8 cellular contexts compared by ENCODE assay signal in genomic region chr18:42052137-42052708, GRCh38.
A peak's percentile ranks its signal among the peaks of the same experiment; 100 is the strongest.
DNase-seq lines count a peak whose midpoint lies in the region; ATAC-seq, FAIRE-seq and TF ChIP-seq lines count a peak whose summit lies in the region.

No MANE protein-coding gene starts in this region.

- H3K4me2 ChIP-seq in MM.1S (ENCODE audit: low read depth, low read length) (no peak overlapping the region), K562 (ENCODE audit: insufficient read depth, low read length) (no peak overlapping the region)

- intact Hi-C loops in K562 (cut with micrococcal nuclease), result loop anchor here (2.0 to 5.0 kb wide), 3 partner anchors 63 to 1545 kb away; no protein-coding TSS in a partner anchor
- intact Hi-C loops in cardiac septum (cut with DNase I), result loop anchor here (10.0 kb wide), 1 partner anchor 1513 kb away; no protein-coding TSS in a partner anchor

- H3K36me3 ChIP-seq in MM.1S (replicated peaks; ENCODE audit: insufficient read depth, low read length) (no peaks in the 10 kb centered on the region), K562 (ENCODE audit: control insufficient read depth, insufficient read depth, low read length) (peaks cover 4% of the 10 kb centered on the region; the same call in 1 of the 3 replicates)

- ATAC-seq in K562 (no peak), GM19324 (IDR thresholded peaks at IDR 0.05; ENCODE audit: low FRiP score, unreplicated experiment) (no peak)

- no peaks in the 10 kb centered on the region for H3K9me1 ChIP-seq in K562 (ENCODE audit: control insufficient read depth, insufficient read depth, low read length)

- no peaks in the 10 kb centered on the region for H4K20me1 ChIP-seq in MM.1S (ENCODE audit: insufficient read depth, low read length)
- no peaks in the 10 kb centered on the region; the same call in 1 of the 2 replicates for H4K20me1 ChIP-seq in K562 (replicated peaks; ENCODE audit: control insufficient read depth, insufficient read depth, low read length)

- POLR2A ChIA-PET in K562 (lab: Yijun Ruan, JAX), result no interaction called here

- peak; percentile 47 for TF ChIP-seq CTCF in MM.1S (IDR thresholded peaks at IDR 0.05; ENCODE audit: low read length)
- peak in 2 of 3 experiments; percentile 6; a peak in 2 of 6 replicates for TF ChIP-seq CTCF in K562 (IDR thresholded peaks at IDR 0.05 in 2 of 3, conservative IDR thresholded peaks at IDR 0.05 in 1 of 3; ENCODE audit: insufficient read depth in 2 of 3, low read depth in 1 of 3, low read length in 3 of 3)

- H3K27ac ChIP-seq in MM.1S (ENCODE audit: low read length) (no peak overlapping the region), K562 (ENCODE audit: extremely low read depth, low read depth, low read length) (no peak overlapping the region)

- no TSS peak for BruUV-seq in K562 (replicated peaks; lab: Mats Ljungman, UMichigan)

- no peak for TF ChIP-seq RAD21 in K562 (CRISPR knock-in tag; conservative IDR thresholded peaks at IDR 0.05 in 1 of 2, IDR thresholded peaks at IDR 0.05 in 1 of 2)

- TF ChIP-seq EP300 in K562 (IDR thresholded peaks at IDR 0.05; ENCODE audit: low read length), result no peak

- FAIRE-seq in K562 (lab: Jason Lieb, UNC), result no peak

- in situ Hi-C loops in K562 (cut with MboI), result loop anchor here (25.0 kb wide), 1 partner anchor 1210 kb away; no protein-coding TSS in a partner anchor

- H2AFZ ChIP-seq in MM.1S (ENCODE audit: low read length) (no peak overlapping the region), K562 (ENCODE audit: low read depth, low read length) (no peak overlapping the region)

- H3K27me3 ChIP-seq in MM.1S (replicated peaks; ENCODE audit: insufficient read depth, low read length), result no peaks in the 10 kb centered on the region
- H3K27me3 ChIP-seq in K562 (ENCODE audit: control insufficient read depth in 2 of 2, insufficient read depth in 2 of 2, low read length in 2 of 2), result no peaks in the 10 kb centered on the region

- WGBS in K562 (ENCODE audit: insufficient coverage, low coverage, missing lambda C conversion rate), result 63% methylated on average over 3 of the region's 3 CpGs

- H3K4me3 ChIP-seq in MM.1S (ENCODE audit: low read length) (no peak overlapping the region), K562 (no peak overlapping the region)

- H3K9me3 ChIP-seq in MM.1S (replicated peaks; ENCODE audit: insufficient read depth, low read length) (no peaks in the 10 kb centered on the region), K562 (replicated peaks; ENCODE audit: control insufficient read depth, insufficient read depth, low read depth, low read length) (no peaks in the 10 kb centered on the region)

- H3F3A ChIP-seq in MM.1S (ENCODE audit: insufficient read depth, low read length), result no peaks in the 10 kb centered on the region

- 0 out of 2 replicates have a peak, but pooled peaks cover 4% of the 10 kb centered on the region for H3K4me1 ChIP-seq in MM.1S (ENCODE audit: low read length)
- no peaks in the 10 kb centered on the region for H3K4me1 ChIP-seq in K562 (replicated peaks in 1 of 2; ENCODE audit: control insufficient read depth in 2 of 2, insufficient read depth in 2 of 2, low read length in 2 of 2)

- DNase-seq in ELR (ENCODE audit: low read depth), result peak; percentile 63
- DNase-seq in MM.1S, result peak; percentile 33
- DNase-seq in K562 (ENCODE audit: extremely low read depth in 1 of 4, low spot score in 3 of 4), result peak in 1 of 4 experiments; percentile 3
- peak; percentile 22 for DNase-seq in middle frontal gyrus (ENCODE audit: extremely low spot score, low spot score)
- DNase-seq in activated effector memory CD4-positive, alpha-beta T cell treated with anti-CD3 and anti-CD28 coated beads, Interleukin-2, amount 50 U/mL, for 16 hours, result no peak
- DNase-seq in cortex of kidney (lab: John Stamatoyannopoulos, UW), result no peak
- no peak for DNase-seq in cardiac septum (ENCODE audit: low spot score)

- CTCF ChIA-PET in K562 (lab: Yijun Ruan, JAX; ENCODE audit: low intra/inter-chr PET ratio), result interaction anchor here (0.8 to 0.9 kb wide), 2 partner anchors 223 to 1535 kb away, joined by 3 to 5 read pairs; no protein-coding TSS in a partner anchor

- no peak for TF ChIP-seq POLR2A in K562 (conservative IDR thresholded peaks at IDR 0.05)

- H3K9me2 ChIP-seq in MM.1S (replicated peaks; ENCODE audit: insufficient read depth, low read length), result no peaks in the 10 kb centered on the region

- H3K9ac ChIP-seq in MM.1S (ENCODE audit: low read length) (no peak overlapping the region), K562 (ENCODE audit: insufficient read depth in 1 of 2, low read depth in 2 of 2, low read length in 2 of 2) (no peak overlapping the region)

- H3K79me2 ChIP-seq in MM.1S (ENCODE audit: low read length), result no peaks in the 10 kb centered on the region
- no peaks in the 10 kb centered on the region for H3K79me2 ChIP-seq in K562 (ENCODE audit: control insufficient read depth, insufficient read depth, low read length)

TF ChIP-seq in K562, 482 proteins besides CTCF, POLR2A, EP300 and RAD21:
- no peak for TF ChIP-seq ZNF384 (IDR thresholded peaks at IDR 0.05; ENCODE audit: low read depth, low read length)
- TF ChIP-seq RBM22 (IDR thresholded peaks at IDR 0.05; ENCODE audit: low read depth, low read length, poor library complexity, severe bottlenecking), result no peak
- TF ChIP-seq VEZF1 (CRISPR knock-in tag; IDR thresholded peaks at IDR 0.05), result no peak
- no peak for TF ChIP-seq MCM5 (IDR thresholded peaks at IDR 0.05; ENCODE audit: low read depth)
- TF ChIP-seq PREB (CRISPR knock-in tag; IDR thresholded peaks at IDR 0.05), result no peak
- no peak for TF ChIP-seq PML (IDR thresholded peaks at IDR 0.05; ENCODE audit: low read length)
- no peak for TF ChIP-seq RFX7 (CRISPR knock-in tag; IDR thresholded peaks at IDR 0.05)
- no peak for TF ChIP-seq C11orf30 (IDR thresholded peaks at IDR 0.05; ENCODE audit: low read depth)
- no peak for TF ChIP-seq NFYB (IDR thresholded peaks at IDR 0.05; ENCODE audit: extremely low read depth, insufficient read length)
- no peak for TF ChIP-seq GMEB1 (CRISPR knock-in tag; IDR thresholded peaks at IDR 0.05)
- TF ChIP-seq ZBTB49 (CRISPR knock-in tag; IDR thresholded peaks at IDR 0.05; ENCODE audit: borderline replicate concordance), result no peak
- TF ChIP-seq NR3C1 (CRISPR knock-in tag; IDR thresholded peaks at IDR 0.05), result no peak

Comparison
In these comparisons a context has a peak if more than half of its experiments do, and no peak if none do; other contexts are left out.
1. DNase-seq: peak in ELR (single experiment), MM.1S (single experiment) and middle frontal gyrus (single experiment); none in activated effector memory CD4-positive, alpha-beta T cell treated with anti-CD3 and anti-CD28 coated beads, Interleukin-2, amount 50 U/mL, for 16 hours (single experiment), cortex of kidney (single experiment) and cardiac septum (single experiment).